ENCODE assay signal across 16 cellular contexts in the genomic region with DNA sequence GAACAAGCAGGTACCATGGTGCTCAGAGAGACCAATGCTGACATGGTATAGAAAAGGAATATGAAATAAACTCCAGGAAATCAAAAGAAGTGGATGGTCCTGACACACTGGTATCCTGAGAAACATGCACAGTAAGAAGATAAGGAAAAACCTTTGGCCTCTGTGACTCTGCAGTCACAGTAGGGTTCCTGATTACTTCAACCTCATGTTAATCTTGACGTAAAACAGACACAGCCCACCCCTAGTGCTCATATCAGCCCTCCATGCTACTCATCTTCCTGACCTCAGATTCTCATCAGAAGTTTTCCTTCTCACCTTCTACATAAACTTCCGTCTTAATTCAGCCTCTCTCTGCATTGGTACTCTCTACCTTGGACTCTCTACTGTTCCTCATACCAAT.
DNase-seq lines count a peak whose midpoint lies in the region; ATAC-seq and TF ChIP-seq lines count a peak whose summit lies in the region.
"Had no signal": no experiment of that assay in that cellular context is flagged by ENCODE, and none has a peak within 500 bp of the region (broad histone marks: within the 10 kb centered on the region; RNA-seq: fewer than 3 reads in every experiment).

No MANE protein-coding gene starts in this region.

- H3K9ac ChIP-seq in HUES6 (ENCODE audit: low read length) (peak overlapping the region; percentile 15), endocrine pancreas (ENCODE audit: control insufficient read depth, insufficient read depth, low read length) (peak overlapping the region; percentile 13)

- ATAC-seq in heart right ventricle (no peak), left cardiac atrium (no peak)
- ATAC-seq: GM23338, HCT116 had no signal

- H3K27ac ChIP-seq in HUES6 (ENCODE audit: low read depth, low read length) = no peak overlapping the region
- no peak overlapping the region for H3K27ac ChIP-seq in heart right ventricle

- H3K4me1 ChIP-seq in HUES6 (ENCODE audit: control insufficient read depth, insufficient read depth, low read length) (peaks cover 27% of the 10 kb centered on the region), endocrine pancreas (ENCODE audit: control insufficient read depth, insufficient read depth, low read length) (no peaks in the 10 kb centered on the region), heart right ventricle (no peaks in the 10 kb centered on the region)

- 28 to 31% methylated on average over 2 of the region's 2 CpGs for WGBS in heart right ventricle, 2 donors

- H3K9me3 ChIP-seq in HUES6 (ENCODE audit: control insufficient read depth, insufficient read depth, low read depth, low read length) (no peaks in the 10 kb centered on the region; the same call in 1 of the 2 replicates), endocrine pancreas (ENCODE audit: control insufficient read depth, low read length) (no peaks in the 10 kb centered on the region), heart right ventricle (peaks cover 0 to 9% (median 0%) of the 10 kb centered on the region in 11 donors)

- H3K36me3 ChIP-seq in HUES6 (ENCODE audit: control insufficient read depth, insufficient read depth, low read length) (no peaks in the 10 kb centered on the region), endocrine pancreas (ENCODE audit: control insufficient read depth, insufficient read depth, low read length) (no peaks in the 10 kb centered on the region), heart right ventricle (no peaks in the 10 kb centered on the region)

- TF ChIP-seq CTCF in heart right ventricle (IDR thresholded peaks at IDR 0.05) = no peak

- intact Hi-C loops in heart right ventricle (cut with DNase I) (no loop called here), left cardiac atrium (cut with DNase I) (no loop called here)

- H3K4me3 ChIP-seq in HUES6 (ENCODE audit: low read depth, low read length) (no peak overlapping the region), endocrine pancreas (ENCODE audit: control insufficient read depth, insufficient read depth, low read length) (no peak overlapping the region), heart right ventricle (no peak overlapping the region)
- H3K4me3 ChIP-seq: GM23338 had no signal

- DNase-seq in ELF-1 (ENCODE audit: low read depth, low spot score) (peak; percentile 39), HUDEP-2 (lab: John Stamatoyannopoulos, UW; ENCODE audit: unreplicated experiment in 76 of 76) (no peak), heart right ventricle (no peak), left cardiac atrium (no peak)
- DNase-seq: C1 segment of cervical spinal cord; CD4-positive, alpha-beta memory T cell; COR-L47; DMS153; DMS79; EL; GF-D8; H9 had no signal

- no peaks in the 10 kb centered on the region for H3K27me3 ChIP-seq in HUES6 (ENCODE audit: control insufficient read depth, insufficient read depth, low read length)
- no peaks in the 10 kb centered on the region for H3K27me3 ChIP-seq in endocrine pancreas (ENCODE audit: control insufficient read depth, insufficient read depth, low read length)
- H3K27me3 ChIP-seq in heart right ventricle = peaks cover 0 to 6% (median 0%) of the 10 kb centered on the region in 7 donors
